9 cellular contexts compared by ENCODE assay signal in the genomic region with DNA sequence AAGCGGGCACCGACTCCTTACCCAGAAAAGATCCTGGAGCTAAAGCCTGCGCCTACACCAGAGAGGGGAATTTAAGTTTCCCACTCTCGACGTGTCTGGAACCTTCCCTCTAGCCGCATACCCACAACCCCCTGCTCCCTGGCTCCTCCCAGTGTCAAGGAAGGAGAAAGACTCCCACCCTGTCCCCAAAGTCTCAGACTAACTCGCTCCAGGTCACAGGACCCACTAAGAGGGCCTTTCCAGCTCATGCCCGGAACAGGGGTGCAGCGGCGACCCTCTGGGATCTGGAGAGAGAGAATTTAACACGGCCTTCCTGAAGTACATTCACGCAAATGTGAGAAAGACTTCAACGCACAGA. TPM values are rescaled to one million over a fixed set of nuclear protein-coding genes. Genes with fewer than 3 reads are reported as not detected.
DNase-seq lines count a peak whose midpoint lies in the region; ATAC-seq lines count a peak whose summit lies in the region.
"Had no signal": no experiment of that assay in that cellular context is flagged by ENCODE, and none has a peak within 500 bp of the region (broad histone marks: within the 10 kb centered on the region; RNA-seq: fewer than 3 reads in every experiment).

No MANE protein-coding gene starts in this region.

- H3K9me3 Mint-ChIP-seq in activated T-cell treated with anti-CD3 and anti-CD28 coated beads, Interleukin-2, amount 50 U/mL, for 72 hours, result no peaks in the 10 kb centered on the region
- H3K9me3 Mint-ChIP-seq in immature natural killer cell, result peaks cover 0 to 9% (median 0%) of the 10 kb centered on the region in 6 donors

- H3K4me3 Mint-ChIP-seq in activated T-cell treated with anti-CD3 and anti-CD28 coated beads, Interleukin-2, amount 50 U/mL, for 72 hours, result peak overlapping the region; percentile 92 to 98
- H3K4me3 Mint-ChIP-seq in immature natural killer cell, result peak overlapping the region; percentile 80 to 99 (median 87)

- ATAC-seq in activated T-cell treated with anti-CD3 and anti-CD28 coated beads, Interleukin-2, amount 50 U/mL, for 72 hours (replicated peaks in 1 of 2), result peak in 1 of 2 donors; percentile 25
- ATAC-seq in stimulated activated naive CD8-positive, alpha-beta T cell treated with anti-CD3 and anti-CD28 coated beads, Interleukin-15, Interleukin-2, amounts not matched to agents 100 U/mL and 50 U/mL, for 24 hours, result no peak

- peak; percentile 43 for DNase-seq in NCI-H146 (lab: John Stamatoyannopoulos, UW)
- DNase-seq in NCI-H146 treated with DMSO at 0.1 percent for 48 hours (lab: John Stamatoyannopoulos, UW; ENCODE audit: unreplicated experiment), result no peak
- peak; percentile 24 to 29 for DNase-seq in activated T-cell treated with anti-CD3 and anti-CD28 coated beads, Interleukin-2, amount 50 U/mL, for 72 hours
- peak in 1 of 3 donors; percentile 19 for DNase-seq in immature natural killer cell
- DNase-seq in stimulated activated naive CD8-positive, alpha-beta T cell treated with anti-CD3 and anti-CD28 coated beads, Interleukin-15, Interleukin-2, amounts not matched to agents 100 U/mL and 50 U/mL, for 24 hours, result peak; percentile 19
- no peak for DNase-seq in activated CD8-positive, alpha-beta memory T cell treated with anti-CD3 and anti-CD28 coated beads for 24 hours
- no peak for DNase-seq in NCI-H2081 (lab: John Stamatoyannopoulos, UW)
- DNase-seq in DMS79 (lab: John Stamatoyannopoulos, UW), result no peak

- H3K4me1 Mint-ChIP-seq in activated T-cell treated with anti-CD3 and anti-CD28 coated beads, Interleukin-2, amount 50 U/mL, for 72 hours (ENCODE audit: low read depth), result peaks cover 40% of the 10 kb centered on the region
- peaks cover 35 to 48% of the 10 kb centered on the region in 2 donors for H3K4me1 Mint-ChIP-seq in immature natural killer cell

- no peaks in the 10 kb centered on the region for H3K36me3 Mint-ChIP-seq in activated T-cell treated with anti-CD3 and anti-CD28 coated beads, Interleukin-2, amount 50 U/mL, for 72 hours (ENCODE audit: insufficient read depth in 2 of 2)
- peaks cover 0 to 3% (median 0%) of the 10 kb centered on the region in 3 donors for H3K36me3 Mint-ChIP-seq in immature natural killer cell

- H3K27ac Mint-ChIP-seq in activated T-cell treated with anti-CD3 and anti-CD28 coated beads, Interleukin-2, amount 50 U/mL, for 72 hours, result no peak overlapping the region
- peak overlapping the region in 4 of 6 donors; percentile 27 to 67 (median 61) for H3K27ac Mint-ChIP-seq in immature natural killer cell

- H3K27me3 Mint-ChIP-seq in activated T-cell treated with anti-CD3 and anti-CD28 coated beads, Interleukin-2, amount 50 U/mL, for 72 hours (ENCODE audit: low read depth), result peaks cover 87% of the 10 kb centered on the region
- peaks cover 43 to 54% (median 46%) of the 10 kb centered on the region in 3 donors for H3K27me3 Mint-ChIP-seq in immature natural killer cell (ENCODE audit: low read depth in 3 of 3)

RNA-seq across cellular contexts. Expression of a gene that starts 3.9 kb away (rescaled TPM):
- under 1 TPM; 0.41 to 0.49 TPM for total RNA-seq in activated T-cell treated with anti-CD3 and anti-CD28 coated beads, Interleukin-2, amount 50 U/mL, for 72 hours
- polyA plus RNA-seq in immature natural killer cell, result under 1 TPM in 1 of 3 donors, not detected in 2; 0.28 TPM
- polyA plus RNA-seq: neural cell had no signal

RNA-seq across cellular contexts. Expression of a gene that starts 23.7 kb away (rescaled TPM):
- total RNA-seq in activated T-cell treated with anti-CD3 and anti-CD28 coated beads, Interleukin-2, amount 50 U/mL, for 72 hours, result 10 to 100 TPM; 24.0 to 30.9 TPM
- 10 to 100 TPM; 14.2 to 20.7 (median 15.4) TPM for polyA plus RNA-seq in immature natural killer cell

Comparison
In these comparisons a context has a peak if more than half of its experiments do, and no peak if none do; other contexts are left out.
1. DNase-seq: peak in NCI-H146 (single experiment), activated T-cell treated with anti-CD3 and anti-CD28 coated beads, Interleukin-2, amount 50 U/mL, for 72 hours (2 of 2) and stimulated activated naive CD8-positive, alpha-beta T cell treated with anti-CD3 and anti-CD28 coated beads, Interleukin-15, Interleukin-2, amounts not matched to agents 100 U/mL and 50 U/mL, for 24 hours (single experiment); none in NCI-H146 treated with DMSO at 0.1 percent for 48 hours (single experiment), activated CD8-positive, alpha-beta memory T cell treated with anti-CD3 and anti-CD28 coated beads for 24 hours (single experiment), NCI-H2081 (0 of 2) and DMS79 (single experiment).